In genomic region chr13:109427695-109428094, GRCh38 we compare ENCODE assay signal across 17 cellular contexts.
"Had no signal": no experiment of that assay in that cellular context is flagged by ENCODE, and none has a peak within 500 bp of the region (broad histone marks: within the 10 kb centered on the region; RNA-seq: fewer than 3 reads in every experiment).

No MANE protein-coding gene starts in this region.

- DNase-seq: activated CD4-positive, alpha-beta T cell treated with anti-CD3 and anti-CD28 coated beads, Interleukin-2, amount 10 ng/mL, durations not matched to agents 7 days and 5 days; activated CD4-positive, CD25-positive, alpha-beta regulatory T cell; activated CD8-positive, alpha-beta memory T cell treated with anti-CD3 and anti-CD28 coated beads, Interleukin-2, amount 50 U/mL, for 48 hours; activated naive CD4-positive, alpha-beta T cell treated with Interleukin-2 at 50 U/mL for 16 hours; dermis blood vessel endothelial cell; gastrocnemius medialis; heart left ventricle; islet precursor cell; naive B cell; ovary; stimulated activated CD4-positive, alpha-beta T cell treated with anti-CD3 and anti-CD28 coated beads, Interleukin-12 subunit alpha, Interleukin-12 subunit beta, amount 100 ng/mL, for 4 hours; stimulated activated CD4-positive, alpha-beta T cell treated with anti-CD3 and anti-CD28 coated beads, Interleukin-2, amount 100 ng/mL, for 24 hours; stomach; T-helper 2 cell; testis; upper lobe of left lung had no signal

- H3K4me1 Mint-ChIP-seq: naive B cell had no signal

- H3K4me3 ChIP-seq: ascending aorta, gastrocnemius medialis, heart left ventricle, ovary, stomach, testis, upper lobe of left lung had no signal

- H3K36me3 Mint-ChIP-seq: naive B cell had no signal

- H3K4me1 ChIP-seq: ascending aorta, gastrocnemius medialis, heart left ventricle, stomach, testis, upper lobe of left lung had no signal

- H3K36me3 ChIP-seq: ascending aorta, gastrocnemius medialis, heart left ventricle, ovary, stomach, upper lobe of left lung had no signal

- H3K27ac ChIP-seq: ascending aorta, gastrocnemius medialis, heart left ventricle, ovary, stomach, testis, upper lobe of left lung had no signal

- ATAC-seq: gastrocnemius medialis, heart left ventricle had no signal

- H3K27ac Mint-ChIP-seq: activated CD4-positive, alpha-beta T cell treated with anti-CD3 and anti-CD28 coated beads, Interleukin-2, amount 10 ng/mL, durations not matched to agents 7 days and 5 days; naive B cell had no signal

- H3K27me3 ChIP-seq: ascending aorta, gastrocnemius medialis, heart left ventricle, ovary, stomach, testis, upper lobe of left lung had no signal

- H3K4me3 Mint-ChIP-seq: activated CD4-positive, alpha-beta T cell treated with anti-CD3 and anti-CD28 coated beads, Interleukin-2, amount 10 ng/mL, durations not matched to agents 7 days and 5 days; naive B cell had no signal

- H3K9me3 ChIP-seq: ascending aorta, gastrocnemius medialis, heart left ventricle, ovary, testis had no signal
